In genomic region chr13:31198524-31198923, GRCh38 we compare ENCODE assay signal across 25 cellular contexts. TPM values are rescaled to one million over a fixed set of nuclear protein-coding genes. Genes with fewer than 3 reads are reported as not detected.
DNase-seq lines count a peak whose midpoint lies in the region; ATAC-seq, FAIRE-seq and TF ChIP-seq lines count a peak whose summit lies in the region.
"Had no signal": no experiment of that assay in that cellular context is flagged by ENCODE, and none has a peak within 500 bp of the region (broad histone marks: within the 10 kb centered on the region; RNA-seq: fewer than 3 reads in every experiment).

No MANE protein-coding gene starts in this region.

- TF ChIP-seq POLR2A in HepG2 (IDR thresholded peaks at IDR 0.05; ENCODE audit: insufficient read depth in 1 of 2, low read depth in 2 of 2, low read length in 2 of 2) (no peak), right lobe of liver (IDR thresholded peaks at IDR 0.05) (no peak), thyroid gland (IDR thresholded peaks at IDR 0.05) (no peak)

- H3K27ac ChIP-seq in HepG2 (ENCODE audit: extremely low read length, insufficient read depth, low read length) (no peak overlapping the region), right lobe of liver (no peak overlapping the region), thyroid gland (peak overlapping the region in 2 of 3 donors; percentile 98)
- H3K27ac ChIP-seq: foreskin keratinocyte, HL-60, thoracic aorta had no signal

- H2AFZ ChIP-seq in HepG2 (ENCODE audit: low read length) = no peak overlapping the region

- H3K4me1 ChIP-seq in HepG2 (ENCODE audit: insufficient read depth, low read length) = peaks cover 25% of the 10 kb centered on the region
- peaks cover 0 to 8% (median 2%) of the 10 kb centered on the region in 4 donors for H3K4me1 ChIP-seq in right lobe of liver
- H3K4me1 ChIP-seq in thyroid gland = peaks cover 13 to 24% of the 10 kb centered on the region in 2 donors
- H3K4me1 ChIP-seq: foreskin keratinocyte had no signal

- FAIRE-seq in HepG2 (lab: Jason Lieb, UNC) = no peak
- FAIRE-seq: islet of Langerhans had no signal

- peak overlapping the region; percentile 20 for H3K4me3 Mint-ChIP-seq in dendritic cell treated with granulocyte-macrophage colony-stimulating factor and Interleukin-4, amounts not matched to agents 40 ng/mL and 50 ng/mL, for 4 days
- H3K4me3 Mint-ChIP-seq: activated CD4-positive, alpha-beta T cell treated with anti-CD3 and anti-CD28 coated beads, Interleukin-2, amount 10 ng/mL, durations not matched to agents 24 days and 14 days; activated CD8-positive, alpha-beta memory T cell treated with anti-CD3 and anti-CD28 coated beads, Interleukin-2, amount 10 ng/mL, durations not matched to agents 7 days and 5 days had no signal

- peaks cover 0 to 11% of the 10 kb centered on the region in 2 experiments; a peak in 3 of 5 replicates for H3K27me3 ChIP-seq in HepG2 (ENCODE audit: control insufficient read depth in 1 of 2, insufficient read depth in 2 of 2, low read length in 2 of 2)
- H3K27me3 ChIP-seq in right lobe of liver = no peaks in the 10 kb centered on the region
- no peaks in the 10 kb centered on the region for H3K27me3 ChIP-seq in thyroid gland
- H3K27me3 ChIP-seq: foreskin keratinocyte had no signal

- TF ChIP-seq EP300 in HepG2 (IDR thresholded peaks at IDR 0.05; ENCODE audit: low read depth in 2 of 2, low read length in 2 of 2) (no peak), HepG2 (CRISPR knock-in tag; IDR thresholded peaks at IDR 0.05; ENCODE audit: borderline replicate concordance) (no peak)

- CTCF ChIA-PET in HepG2 (lab: Yijun Ruan, JAX; ENCODE audit: low intra/inter-chr PET ratio, low total read pairs) = no interaction called here

- intact Hi-C loops in HepG2 (cut with micrococcal nuclease; ENCODE audit: unreplicated experiment) (no loop called here), right lobe of liver (cut with DNase I) (no loop called here), thyroid gland (cut with DNase I) (no loop called here)
- intact Hi-C loops in dendritic cell treated with granulocyte-macrophage colony-stimulating factor and Interleukin-4, amounts not matched to agents 40 ng/mL and 50 ng/mL, for 4 days (cut with micrococcal nuclease) = loop anchor here (10.0 kb wide), 1 partner anchor 226 kb away; no protein-coding TSS in a partner anchor

- DNase-seq in HepG2 (ENCODE audit: low spot score) (no peak), right lobe of liver (no peak), MV-4-11 (lab: John Stamatoyannopoulos, UW) (peak; percentile 59), thyroid gland (no peak), amniotic stem cell (lab: John Stamatoyannopoulos, UW) (no peak), putamen (ENCODE audit: low spot score) (no peak)
- DNase-seq: activated CD4-positive, alpha-beta T cell treated with anti-CD3 and anti-CD28 coated beads, Interleukin-2, amount 10 ng/mL, durations not matched to agents 24 days and 14 days; activated CD8-positive, alpha-beta memory T cell treated with anti-CD3 and anti-CD28 coated beads, Interleukin-2, amount 10 ng/mL, durations not matched to agents 7 days and 5 days; cerebellar nuclear complex; COR-L47; foreskin keratinocyte; GOT3; hippocampal formation; mucosa of descending colon; NCI-H1694; NCI-H2227 treated with DMSO at 0.1 percent for 48 hours; SHP77 treated with DMSO at 0.1 percent for 48 hours; stimulated activated CD4-positive, alpha-beta T cell treated with anti-CD3 and anti-CD28 coated beads, Interleukin-2, amount 100 ng/mL, for 48 hours; stimulated activated naive CD4-positive, alpha-beta T cell treated with Interleukin-2 at 50 U/mL for 16 hours had no signal

- no peaks in the 10 kb centered on the region for H3K9me3 Mint-ChIP-seq in dendritic cell treated with granulocyte-macrophage colony-stimulating factor and Interleukin-4, amounts not matched to agents 40 ng/mL and 50 ng/mL, for 4 days
- H3K9me3 Mint-ChIP-seq: activated CD4-positive, alpha-beta T cell treated with anti-CD3 and anti-CD28 coated beads, Interleukin-2, amount 10 ng/mL, durations not matched to agents 24 days and 14 days; activated naive CD4-positive, alpha-beta T cell treated with anti-CD3 and anti-CD28 coated beads, Interleukin-2, amount 50 U/mL, for 24 hours had no signal

- H3K36me3 ChIP-seq in HepG2 (replicated peaks in 1 of 2; ENCODE audit: control insufficient read depth in 1 of 2, insufficient read depth in 2 of 2, low read length in 2 of 2) (no peaks in the 10 kb centered on the region), right lobe of liver (no peaks in the 10 kb centered on the region), thyroid gland (no peaks in the 10 kb centered on the region)
- H3K36me3 ChIP-seq: thoracic aorta had no signal

- H3K9me3 ChIP-seq in HepG2 (ENCODE audit: low read length) (no peaks in the 10 kb centered on the region), right lobe of liver (no peaks in the 10 kb centered on the region), thyroid gland (no peaks in the 10 kb centered on the region)
- H3K9me3 ChIP-seq: mucosa of descending colon, thoracic aorta had no signal

- POLR2A ChIA-PET in HepG2 (lab: Yijun Ruan, JAX) = no interaction called here

- peaks cover 4% of the 10 kb centered on the region for H3K27me3 Mint-ChIP-seq in dendritic cell treated with granulocyte-macrophage colony-stimulating factor and Interleukin-4, amounts not matched to agents 40 ng/mL and 50 ng/mL, for 4 days
- H3K27me3 Mint-ChIP-seq: activated naive CD4-positive, alpha-beta T cell treated with anti-CD3 and anti-CD28 coated beads, Interleukin-2, amount 50 U/mL, for 24 hours had no signal

- no peak overlapping the region for H3K27ac Mint-ChIP-seq in dendritic cell treated with granulocyte-macrophage colony-stimulating factor and Interleukin-4, amounts not matched to agents 40 ng/mL and 50 ng/mL, for 4 days
- H3K27ac Mint-ChIP-seq: activated CD4-positive, alpha-beta T cell treated with anti-CD3 and anti-CD28 coated beads, Interleukin-2, amount 10 ng/mL, durations not matched to agents 24 days and 14 days; activated CD8-positive, alpha-beta memory T cell treated with anti-CD3 and anti-CD28 coated beads, Interleukin-2, amount 10 ng/mL, durations not matched to agents 7 days and 5 days had no signal

- H3K9ac ChIP-seq in HepG2 (ENCODE audit: insufficient read depth, low read depth, low read length) = no peak overlapping the region

- no TSS peak for BruUV-seq in HepG2 (replicated peaks; lab: Mats Ljungman, UMichigan)

- no peaks in the 10 kb centered on the region for H4K20me1 ChIP-seq in HepG2 (ENCODE audit: insufficient read depth, low read length)

- whole genome bisulfite sequencing in HepG2 (ENCODE audit: low lambda C conversion rate) = 20% methylated on average over 3 of the region's 3 CpGs
- 78% methylated on average over 3 of the region's 3 CpGs for WGBS in right lobe of liver (ENCODE audit: insufficient coverage, low coverage, low lambda C conversion rate, missing lambda C conversion rate)
- WGBS in thyroid gland, 2 donors = 44 to 53% methylated on average over 3 of the region's 3 CpGs

- no peak overlapping the region for H3K4me2 ChIP-seq in HepG2 (ENCODE audit: low read depth, low read length)

- in situ Hi-C loops in HepG2 (cut with HindIII; ENCODE audit: extremely low pct_ligation_motif_present, low pct_unique_long_range_greater_than_20kb) = no loop called here

- no peak overlapping the region for H3K4me3 ChIP-seq in HepG2 (replicated peaks in 1 of 3; ENCODE audit: insufficient read depth in 1 of 3, low read depth in 2 of 3, low read length in 3 of 3)
- H3K4me3 ChIP-seq in right lobe of liver = no peak overlapping the region
- no peak overlapping the region for H3K4me3 ChIP-seq in thyroid gland (replicated peaks in 1 of 3)
- H3K4me3 ChIP-seq: mucosa of descending colon had no signal

- H3K79me2 ChIP-seq in HepG2 (ENCODE audit: insufficient read depth, low read length) = no peaks in the 10 kb centered on the region

- TF ChIP-seq CTCF in HepG2 (CRISPR knock-in tag; IDR thresholded peaks at IDR 0.05) (no peak), right lobe of liver (IDR thresholded peaks at IDR 0.05) (no peak), thyroid gland (IDR thresholded peaks at IDR 0.05) (no peak)

- no peak for TF ChIP-seq RAD21 in HepG2 (CRISPR knock-in tag; IDR thresholded peaks at IDR 0.05)

- peaks cover 38% of the 10 kb centered on the region for H3K4me1 Mint-ChIP-seq in dendritic cell treated with granulocyte-macrophage colony-stimulating factor and Interleukin-4, amounts not matched to agents 40 ng/mL and 50 ng/mL, for 4 days (ENCODE audit: low read depth)

- H3K36me3 Mint-ChIP-seq in dendritic cell treated with granulocyte-macrophage colony-stimulating factor and Interleukin-4, amounts not matched to agents 40 ng/mL and 50 ng/mL, for 4 days (ENCODE audit: low read depth) = no peaks in the 10 kb centered on the region
- H3K36me3 Mint-ChIP-seq: activated CD8-positive, alpha-beta memory T cell treated with anti-CD3 and anti-CD28 coated beads, Interleukin-2, amount 10 ng/mL, durations not matched to agents 7 days and 5 days had no signal

- ATAC-seq in HepG2 = no peak
- no peak for ATAC-seq in right lobe of liver
- no peak for ATAC-seq in GM18909 (IDR thresholded peaks at IDR 0.05; ENCODE audit: poor library complexity, unreplicated experiment)
- ATAC-seq: activated CD8-positive, alpha-beta memory T cell treated with anti-CD3 and anti-CD28 coated beads, Interleukin-2, amount 10 ng/mL, durations not matched to agents 7 days and 5 days; foreskin keratinocyte; mucosa of descending colon had no signal

RNA-seq across cellular contexts. Expression of gene B3GLCT, which starts 1.3 kb away (rescaled TPM):
- total RNA-seq in HepG2 (2016; rRNA removed; fragmentation: Illumina TruSeq; extraction: Trizol) = 4.4 and 7.1 TPM in 2 replicates
- total RNA-seq in HepG2 (2016; cell fraction: cytosol; rRNA removed; fragmentation: Illumina TruSeq; extraction: Trizol; ENCODE audit: low read depth) = 1.5 and 1.7 TPM in 2 replicates
- total RNA-seq in HepG2 (2016; cell fraction: insoluble cytoplasmic fraction; rRNA removed; fragmentation: Illumina TruSeq; extraction: Trizol) = 4.5 and 7.7 TPM in 2 replicates
- total RNA-seq in HepG2 (2016; cell fraction: membrane; rRNA removed; fragmentation: Illumina TruSeq; extraction: Trizol) = 2.9 and 3.4 TPM in 2 replicates
- total RNA-seq in HepG2 (2016; cell fraction: nucleus; rRNA removed; fragmentation: Illumina TruSeq; extraction: Trizol) = 7.2 and 8.5 TPM in 2 replicates
- 1.9 and 2.0 TPM in 2 replicates for polyA plus RNA-seq in HepG2 (2011; rRNA removed)
- polyA plus RNA-seq in HepG2 (2011; cell fraction: cytosol; rRNA removed) = 1.3 and 1.7 TPM in 2 replicates
- 0.79 and 1.2 TPM in 2 replicates for polyA plus RNA-seq in HepG2 (2011; cell fraction: nucleus; rRNA removed)
- polyA plus RNA-seq in HepG2 (2012) = 2.2 and 3.0 TPM in 2 replicates
- 0.46 and 0.54 TPM in 2 replicates for polyA plus RNA-seq in HepG2 (2016; cell fraction: cytosol; fragmentation: Illumina TruSeq; extraction: Trizol; ENCODE audit: low read depth)
- polyA plus RNA-seq in HepG2 (2016; cell fraction: insoluble cytoplasmic fraction; fragmentation: Illumina TruSeq; extraction: Trizol; ENCODE audit: low read depth) = 2.9 and 3.3 TPM in 2 replicates
- polyA plus RNA-seq in HepG2 (2016; cell fraction: membrane; fragmentation: Illumina TruSeq; extraction: Trizol; ENCODE audit: low read depth) = 1.4 and 1.5 TPM in 2 replicates
- 7.6 and 8.4 TPM in 2 replicates for polyA plus RNA-seq in HepG2 (2016; cell fraction: nucleus; fragmentation: Illumina TruSeq; extraction: Trizol; ENCODE audit: insufficient read depth, low read depth)
- 2.6 and 4.6 TPM in 2 replicates for polyA minus RNA-seq in HepG2 (2011; rRNA and poly(A)+ RNA removed; ENCODE audit: low replicate concordance)
- polyA minus RNA-seq in HepG2 (2011; cell fraction: cytosol; rRNA and poly(A)+ RNA removed) = 2.5 TPM in 2 replicates
- 3.5 TPM in 2 replicates for polyA minus RNA-seq in HepG2 (2011; cell fraction: nucleus; rRNA and poly(A)+ RNA removed)
- total RNA-seq in right lobe of liver = 1 to 10 TPM; 2.7 to 3.6 (median 3.0) TPM
- 10 to 100 TPM; 10.8 to 14.0 (median 11.8) TPM for total RNA-seq in thyroid gland

RNA-seq across cellular contexts. Expression of gene HSPH1, which starts 36.8 kb away (rescaled TPM):
- 62.9 and 131 TPM in 2 replicates for total RNA-seq in HepG2 (2016; rRNA removed; fragmentation: Illumina TruSeq; extraction: Trizol)
- total RNA-seq in HepG2 (2016; cell fraction: cytosol; rRNA removed; fragmentation: Illumina TruSeq; extraction: Trizol; ENCODE audit: low read depth) = 9.3 and 10.6 TPM in 2 replicates
- 61.8 and 129 TPM in 2 replicates for total RNA-seq in HepG2 (2016; cell fraction: insoluble cytoplasmic fraction; rRNA removed; fragmentation: Illumina TruSeq; extraction: Trizol)
- 29.7 and 34.1 TPM in 2 replicates for total RNA-seq in HepG2 (2016; cell fraction: membrane; rRNA removed; fragmentation: Illumina TruSeq; extraction: Trizol)
- 73.1 and 87.7 TPM in 2 replicates for total RNA-seq in HepG2 (2016; cell fraction: nucleus; rRNA removed; fragmentation: Illumina TruSeq; extraction: Trizol)
- 11.2 and 13.0 TPM in 2 replicates for polyA plus RNA-seq in HepG2 (2011; rRNA removed)
- polyA plus RNA-seq in HepG2 (2011; cell fraction: cytosol; rRNA removed) = 4.2 and 7.2 TPM in 2 replicates
- polyA plus RNA-seq in HepG2 (2011; cell fraction: nucleus; rRNA removed) = 11.8 and 15.2 TPM in 2 replicates
- polyA plus RNA-seq in HepG2 (2012) = 26.4 and 61.0 TPM in 2 replicates
- polyA plus RNA-seq in HepG2 (2016; cell fraction: cytosol; fragmentation: Illumina TruSeq; extraction: Trizol; ENCODE audit: low read depth) = 7.7 and 9.3 TPM in 2 replicates
- polyA plus RNA-seq in HepG2 (2016; cell fraction: insoluble cytoplasmic fraction; fragmentation: Illumina TruSeq; extraction: Trizol; ENCODE audit: low read depth) = 135 and 137 TPM in 2 replicates
- 20.4 and 27.2 TPM in 2 replicates for polyA plus RNA-seq in HepG2 (2016; cell fraction: membrane; fragmentation: Illumina TruSeq; extraction: Trizol; ENCODE audit: low read depth)
- polyA plus RNA-seq in HepG2 (2016; cell fraction: nucleus; fragmentation: Illumina TruSeq; extraction: Trizol; ENCODE audit: insufficient read depth, low read depth) = 102 and 104 TPM in 2 replicates
- polyA minus RNA-seq in HepG2 (2011; rRNA and poly(A)+ RNA removed; ENCODE audit: low replicate concordance) = 4.1 and 12.8 TPM in 2 replicates
- 16.3 and 18.9 TPM in 2 replicates for polyA minus RNA-seq in HepG2 (2011; cell fraction: cytosol; rRNA and poly(A)+ RNA removed)
- polyA minus RNA-seq in HepG2 (2011; cell fraction: nucleus; rRNA and poly(A)+ RNA removed) = 46.5 and 58.1 TPM in 2 replicates
- total RNA-seq in right lobe of liver = 10 to 100 TPM; 19.6 to 60.8 (median 31.0) TPM
- 10 to 100 TPM; 38.3 to 56.3 (median 48.7) TPM for total RNA-seq in thyroid gland

Comparison
In these comparisons a context has a peak if more than half of its experiments do, and no peak if none do; other contexts are left out.
1. H3K27ac ChIP-seq: peak in thyroid gland (2 of 3); none in HepG2 (single experiment) and right lobe of liver (0 of 3).